8 cellular contexts compared by ENCODE assay signal in genomic region chr4:127732623-127733199, GRCh38. TPM values are rescaled to one million over a fixed set of nuclear protein-coding genes. Genes with fewer than 3 reads are reported as not detected.
A peak's percentile ranks its signal among the peaks of the same experiment; 100 is the strongest.
DNase-seq lines count a peak whose midpoint lies in the region; ATAC-seq, FAIRE-seq and TF ChIP-seq lines count a peak whose summit lies in the region.

No MANE protein-coding gene starts in this region.

- intact Hi-C loops in GM12878 (cut with micrococcal nuclease; ENCODE audit: unreplicated experiment): loop anchor here (1.0 to 5.0 kb wide), 2 partner anchors 127 to 195 kb away; no protein-coding TSS in a partner anchor
- intact Hi-C loops in vagina (cut with DNase I): loop anchor here (5.0 kb wide), 1 partner anchor 125 kb away; no protein-coding TSS in a partner anchor

- DNase-seq in A549 (ENCODE audit: low read depth in 1 of 2, low spot score in 1 of 2): peak; percentile 33 to 38
- DNase-seq in NCI-H2029 (lab: John Stamatoyannopoulos, UW): peak; percentile 29
- peak; percentile 12 for DNase-seq in GM12878 (ENCODE audit: low read depth, low spot score)
- no peak for DNase-seq in kidney epithelial cell (ENCODE audit: low read depth)
- DNase-seq in vagina (ENCODE audit: extremely low spot score in 2 of 2): no peak
- DNase-seq in activated effector memory CD4-positive, alpha-beta T cell treated with Interleukin-2 at 50 U/mL for 16 hours: no peak

- H3K27ac ChIP-seq in A549 (no peak overlapping the region), GM12878 (ENCODE audit: control insufficient read depth, insufficient read depth) (no peak overlapping the region), vagina (no peak overlapping the region)

- peak; percentile 60 for TF ChIP-seq CTCF in A549 (IDR thresholded peaks at IDR 0.05)
- TF ChIP-seq CTCF in GM12878 (IDR thresholded peaks at IDR 0.05 in 2 of 3, conservative IDR thresholded peaks at IDR 0.05 in 1 of 3; ENCODE audit: control insufficient read depth in 2 of 3, extremely low read depth in 1 of 3, insufficient read depth in 1 of 3, low read depth in 3 of 3, low read length in 3 of 3): peak; percentile 44 to 73 (median 58); a peak in 5 of 6 replicates
- peak; percentile 50 for TF ChIP-seq CTCF in kidney epithelial cell (IDR thresholded peaks at IDR 0.05; ENCODE audit: insufficient read depth, low read length, poor library complexity, severe bottlenecking)
- TF ChIP-seq CTCF in vagina (IDR thresholded peaks at IDR 0.05): peak; percentile 12 to 45 (median 20)

- no peak for TF ChIP-seq EP300 in A549 (IDR thresholded peaks at IDR 0.05)
- no peak for TF ChIP-seq EP300 in GM12878 (IDR thresholded peaks at IDR 0.05; ENCODE audit: borderline replicate concordance in 1 of 2, control insufficient read depth in 1 of 2, low read depth in 2 of 2, low read length in 2 of 2)

- peak; percentile 74 to 77 for TF ChIP-seq RAD21 in A549 (conservative IDR thresholded peaks at IDR 0.05 in 1 of 2, IDR thresholded peaks at IDR 0.05 in 1 of 2)
- peak; percentile 83 for TF ChIP-seq RAD21 in GM12878 (IDR thresholded peaks at IDR 0.05; ENCODE audit: insufficient read depth, low read depth, low read length)

- no peaks in the 10 kb centered on the region for H3K79me2 ChIP-seq in GM12878 (ENCODE audit: control insufficient read depth, insufficient read depth, low read length)

- H3K4me3 ChIP-seq in A549: no peak overlapping the region
- H3K4me3 ChIP-seq in GM12878: no peak overlapping the region
- H3K4me3 ChIP-seq in kidney epithelial cell (ENCODE audit: low read depth, low read length): no peak overlapping the region
- H3K4me3 ChIP-seq in vagina: no peak overlapping the region

- no peak overlapping the region for H2AFZ ChIP-seq in GM12878 (ENCODE audit: control insufficient read depth, low read depth, low read length)

- ATAC-seq in A549: peak; percentile 85 to 94
- ATAC-seq in GM18498 (IDR thresholded peaks at IDR 0.05; ENCODE audit: unreplicated experiment): peak; percentile 81
- peak; percentile 76 for ATAC-seq in HG02973 (IDR thresholded peaks at IDR 0.05; ENCODE audit: unreplicated experiment)
- peak; percentile 92 for ATAC-seq in GM12878

- H4K20me1 ChIP-seq in GM12878 (ENCODE audit: control insufficient read depth, insufficient read depth): no peaks in the 10 kb centered on the region

- no peak overlapping the region for H3K9ac ChIP-seq in GM12878 (ENCODE audit: control insufficient read depth, insufficient read depth, low read length)

- no peaks in the 10 kb centered on the region; a peak in 1 of 4 replicates for H3K27me3 ChIP-seq in GM12878 (replicated peaks in 1 of 2; ENCODE audit: control insufficient read depth in 2 of 2, insufficient read depth in 2 of 2, low read length in 1 of 2)
- H3K27me3 ChIP-seq in kidney epithelial cell (ENCODE audit: control insufficient read depth, insufficient read depth, low read length): no peaks in the 10 kb centered on the region
- no peaks in the 10 kb centered on the region for H3K27me3 ChIP-seq in vagina

- WGBS in A549 (ENCODE audit: missing lambda C conversion rate): 1% methylated on average over 7 of the region's 7 CpGs
- under 1% methylated on average over 7 of the region's 7 CpGs for WGBS in GM12878 (ENCODE audit: insufficient coverage, insufficient replicate concordance, low lambda C conversion rate, missing lambda C conversion rate)

- FAIRE-seq in A549 (lab: Jason Lieb, UNC) (no peak), GM12878 (lab: Jason Lieb, UNC) (peak; percentile 66)

- POLR2A ChIA-PET in A549 (lab: Yijun Ruan, JAX) (no interaction called here), GM12878 (lab: Charles Lee) (interaction anchor here (1.0 kb wide), 1 partner anchor 131 kb away, joined by 3 read pairs; no protein-coding TSS in a partner anchor)

- H3K36me3 ChIP-seq in GM12878 (ENCODE audit: control insufficient read depth in 2 of 2, insufficient read depth in 2 of 2, low read length in 1 of 2): no peaks in the 10 kb centered on the region
- no peaks in the 10 kb centered on the region for H3K36me3 ChIP-seq in kidney epithelial cell (ENCODE audit: control insufficient read depth, insufficient read depth, low read length)
- no peaks in the 10 kb centered on the region for H3K36me3 ChIP-seq in vagina

- BruUV-seq in GM12878 (replicated peaks; lab: Mats Ljungman, UMichigan): no TSS peak

- CTCF ChIA-PET in A549 (lab: Yijun Ruan, JAX) (interaction anchor here (0.6 to 7.3 kb wide), 29 partner anchors 9 to 194 kb away, joined by 3 to 180 read pairs (median 5); no protein-coding TSS in a partner anchor), GM12878 (lab: Yijun Ruan, JAX) (interaction anchor here (0.6 to 6.0 kb wide), 33 partner anchors 9 to 1127 kb away, joined by 3 to 137 read pairs (median 4); no protein-coding TSS in a partner anchor)

- SMC1A ChIA-PET in GM12878 (lab: Charles Lee; ENCODE audit: uncharacterized antibody, unreplicated experiment): interaction anchor here (0.7 to 5.6 kb wide), 20 partner anchors 9 to 319 kb away, joined by 3 to 86 read pairs (median 5); no protein-coding TSS in a partner anchor

- RAD21 ChIA-PET in GM12878 (lab: Charles Lee; ENCODE audit: unreplicated experiment): interaction anchor here (0.6 to 4.6 kb wide), 14 partner anchors 29 to 319 kb away, joined by 3 to 57 read pairs (median 3); partner anchors contain the start of genes ABHD18, INTU and MFSD8

- H3K4me1 ChIP-seq in A549 (no peaks in the 10 kb centered on the region), GM12878 (ENCODE audit: control insufficient read depth, insufficient read depth, low read length) (no peaks in the 10 kb centered on the region), vagina (no peaks in the 10 kb centered on the region)

- TF ChIP-seq POLR2A in A549 (IDR thresholded peaks at IDR 0.05; ENCODE audit: low read length) (no peak), GM12878 (IDR thresholded peaks at IDR 0.05; ENCODE audit: low read depth, low read length) (no peak), vagina (IDR thresholded peaks at IDR 0.05) (no peak)

- H3K4me2 ChIP-seq in A549 (no peak overlapping the region), GM12878 (ENCODE audit: control insufficient read depth, insufficient read depth) (no peak overlapping the region)

- H3K9me3 ChIP-seq in A549 (no peaks in the 10 kb centered on the region), GM12878 (replicated peaks; ENCODE audit: control insufficient read depth, insufficient read depth, low read length) (no peaks in the 10 kb centered on the region), vagina (no peaks in the 10 kb centered on the region)

- in situ Hi-C loops in GM12878 (cut with MboI): loop anchor here (5.0 kb wide), 1 partner anchor 130 kb away; no protein-coding TSS in a partner anchor

TF ChIP-seq in A549, 52 proteins besides CTCF, POLR2A, EP300 and RAD21:
- TF ChIP-seq SMC3 (IDR thresholded peaks at IDR 0.05): peak; percentile 69
- TF ChIP-seq NR3C1 (IDR thresholded peaks at IDR 0.05): no peak

TF ChIP-seq in GM12878, 131 proteins besides CTCF, POLR2A, EP300 and RAD21 (continues in another document):
- no peak for TF ChIP-seq RAD51 (IDR thresholded peaks at IDR 0.05)

RNA-seq across cellular contexts. Expression of gene SLC25A31, which starts 2.5 kb away (rescaled TPM):
- polyA plus RNA-seq in A549 (2011; rRNA removed): not detected in 2 replicates
- not detected in 2 replicates for polyA plus RNA-seq in A549 (2012; cell fraction: cytosol; rRNA removed)
- not detected in 2 replicates for polyA plus RNA-seq in A549 (2012; cell fraction: nucleus; rRNA removed)
- not detected in 3 replicates for polyA plus RNA-seq in A549 (2017; fragmentation: RNase III; extraction: RNeasy Plus Mini Kit Qiagen cat#74134 plus additional on column Dnase treatment)
- polyA minus RNA-seq in A549 (2011; rRNA and poly(A)+ RNA removed): not detected in 2 replicates
- not detected in 2 replicates for total RNA-seq in GM12878 (2013; cell fraction: nucleolus; rRNA removed)
- not detected in 2 replicates for total RNA-seq in GM12878 (2014; rRNA removed)
- not detected in 2 replicates for total RNA-seq in GM12878 (2014; rRNA removed; fragmentation: Illumina TruSeq; extraction: Trizol)
- not detected in 2 replicates for total RNA-seq in GM12878 (2021)
- not detected for polyA plus RNA-seq in GM12878 (2011; ENCODE audit: low read depth)
- polyA plus RNA-seq in GM12878 (2011; rRNA removed): not detected in 2 replicates
- not detected in 2 replicates for polyA plus RNA-seq in GM12878 (2011; cell fraction: cytosol; rRNA removed)
- polyA plus RNA-seq in GM12878 (2011; cell fraction: nucleus; rRNA removed): not detected in 2 replicates
- not detected in 2 replicates for polyA plus RNA-seq in GM12878 (2012)
- polyA plus RNA-seq in GM12878 (2014; fragmentation: Illumina TruSeq; extraction: Trizol): not detected in 2 replicates
- polyA plus RNA-seq in GM12878 (2014; fragmentation: Nextera tagmentation; extraction: Ambion mirVana): not detected
- not detected in 2 replicates for polyA plus RNA-seq in GM12878 (2014; rRNA removed)
- polyA plus RNA-seq in GM12878 (2016; fragmentation: Nextera tagmentation; extraction: Ambion mirVana): not detected
- polyA minus RNA-seq in GM12878 (2011; rRNA and poly(A)+ RNA removed): not detected in 2 replicates
- polyA minus RNA-seq in GM12878 (2011; cell fraction: cytosol; rRNA and poly(A)+ RNA removed): not detected in 2 replicates
- not detected in 2 replicates for polyA minus RNA-seq in GM12878 (2011; cell fraction: nucleus; rRNA and poly(A)+ RNA removed)
- total RNA-seq in kidney epithelial cell: not detected in 2 replicates
- total RNA-seq in vagina: not detected

RNA-seq across cellular contexts. Expression of gene HSPA4L, which starts 49.4 kb away (rescaled TPM):
- 9.2 and 12.1 TPM in 2 replicates for polyA plus RNA-seq in A549 (2011; rRNA removed)
- polyA plus RNA-seq in A549 (2012; cell fraction: cytosol; rRNA removed): 1.9 and 2.2 TPM in 2 replicates
- polyA plus RNA-seq in A549 (2012; cell fraction: nucleus; rRNA removed): 3.4 and 3.6 TPM in 2 replicates
- 10.3 to 14.8 TPM (median 10.9 TPM) in 3 replicates for polyA plus RNA-seq in A549 (2017; fragmentation: RNase III; extraction: RNeasy Plus Mini Kit Qiagen cat#74134 plus additional on column Dnase treatment)
- 11.1 and 12.1 TPM in 2 replicates for polyA minus RNA-seq in A549 (2011; rRNA and poly(A)+ RNA removed)
- 30.0 and 33.0 TPM in 2 replicates for total RNA-seq in GM12878 (2013; cell fraction: nucleolus; rRNA removed)
- 12.0 and 12.1 TPM in 2 replicates for total RNA-seq in GM12878 (2014; rRNA removed)
- 23.1 and 24.1 TPM in 2 replicates for total RNA-seq in GM12878 (2014; rRNA removed; fragmentation: Illumina TruSeq; extraction: Trizol)
- 20.4 and 21.5 TPM in 2 replicates for total RNA-seq in GM12878 (2021)
- polyA plus RNA-seq in GM12878 (2011; ENCODE audit: low read depth): 3.8 TPM
- 21.3 and 37.8 TPM in 2 replicates for polyA plus RNA-seq in GM12878 (2011; rRNA removed)
- polyA plus RNA-seq in GM12878 (2011; cell fraction: cytosol; rRNA removed): 8.1 and 8.2 TPM in 2 replicates
- 8.2 and 11.3 TPM in 2 replicates for polyA plus RNA-seq in GM12878 (2011; cell fraction: nucleus; rRNA removed)
- 8.5 and 10.5 TPM in 2 replicates for polyA plus RNA-seq in GM12878 (2012)
- 23.8 and 30.2 TPM in 2 replicates for polyA plus RNA-seq in GM12878 (2014; fragmentation: Illumina TruSeq; extraction: Trizol)
- 10 to 100 TPM in 1 of 2 experiments, 1 to 10 TPM in 1; 8.6 to 12.8 TPM for polyA plus RNA-seq in GM12878 (2014; fragmentation: Nextera tagmentation; extraction: Ambion mirVana)
- 8.4 and 11.1 TPM in 2 replicates for polyA plus RNA-seq in GM12878 (2014; rRNA removed)
- polyA plus RNA-seq in GM12878 (2016; fragmentation: Nextera tagmentation; extraction: Ambion mirVana): 10 to 100 TPM; 38.1 to 40.5 TPM
- polyA minus RNA-seq in GM12878 (2011; rRNA and poly(A)+ RNA removed): 24.8 and 31.2 TPM in 2 replicates
- polyA minus RNA-seq in GM12878 (2011; cell fraction: cytosol; rRNA and poly(A)+ RNA removed): 8.4 and 10.9 TPM in 2 replicates
- 14.7 and 21.5 TPM in 2 replicates for polyA minus RNA-seq in GM12878 (2011; cell fraction: nucleus; rRNA and poly(A)+ RNA removed)
- 7.5 and 10.2 TPM in 2 replicates for total RNA-seq in kidney epithelial cell
- total RNA-seq in vagina: 14.2 TPM

Comparison
In these comparisons a context has a peak if more than half of its experiments do, and no peak if none do; other contexts are left out.
1. DNase-seq: peak in A549 (2 of 2), NCI-H2029 (single experiment) and GM12878 (single experiment); none in kidney epithelial cell (single experiment), vagina (0 of 2) and activated effector memory CD4-positive, alpha-beta T cell treated with Interleukin-2 at 50 U/mL for 16 hours (single experiment).
2. Of the 24 proteins assayed by ChIP-seq in both GM12878 and A549: peak only in GM12878: none; only in A549: none; in both: CTCF, RAD21 and SMC3; in neither: 21.
3. Peak in every context shown above with its lines, with median percentiles within 50 percentile points of each other: ATAC-seq and CTCF ChIP-seq.